Comparison of ENCODE assay signal across 22 cellular contexts in genomic region chr12:12011880-12012260, GRCh38. TPM values are rescaled to one million over a fixed set of nuclear protein-coding genes. Genes with fewer than 3 reads are reported as not detected.
A peak's percentile ranks its signal among the peaks of the same experiment; 100 is the strongest.
DNase-seq lines count a peak whose midpoint lies in the region; ATAC-seq, FAIRE-seq and TF ChIP-seq lines count a peak whose summit lies in the region.
"Had no signal": no experiment of that assay in that cellular context is flagged by ENCODE, and none has a peak within 500 bp of the region (broad histone marks: within the 10 kb centered on the region; RNA-seq: fewer than 3 reads in every experiment).

No MANE protein-coding gene starts in this region.

- peak overlapping the region in 3 of 8 donors; percentile 46 to 54 (median 48) for H3K4me3 Mint-ChIP-seq in CD4-positive, alpha-beta memory T cell
- H3K4me3 Mint-ChIP-seq in astrocyte (ENCODE audit: unreplicated experiment): no peak overlapping the region

- TF ChIP-seq CTCF in HL-60 (IDR thresholded peaks at IDR 0.05; ENCODE audit: insufficient read depth, low read length) (no peak), astrocyte (IDR thresholded peaks at IDR 0.05; ENCODE audit: insufficient read depth, low read depth, low read length) (no peak)

- intact Hi-C loops in CD4-positive, alpha-beta memory T cell (cut with micrococcal nuclease): loop anchor here (2.0 kb wide), 1 partner anchor 13 kb away; no protein-coding TSS in a partner anchor

- no peak overlapping the region for H2AFZ ChIP-seq in astrocyte (ENCODE audit: low read depth, low read length)

- no peak for ATAC-seq in GM21528 (IDR thresholded peaks at IDR 0.05; ENCODE audit: low FRiP score, unreplicated experiment)
- ATAC-seq in activated CD4-positive, CD25-positive, alpha-beta regulatory T cell treated with anti-CD3 and anti-CD28 coated beads, Interleukin-2, amount 50 U/mL, for 24 hours: no peak
- ATAC-seq: activated T-cell treated with anti-CD3 and anti-CD28 coated beads, Interleukin-2, amount 50 U/mL, for 4 hours had no signal

- H4K20me1 ChIP-seq in BLaER1 (no peaks in the 10 kb centered on the region), astrocyte (ENCODE audit: insufficient read depth, low read length) (no peaks in the 10 kb centered on the region)

- H3K79me2 ChIP-seq in astrocyte (ENCODE audit: insufficient read depth, low read length): no peaks in the 10 kb centered on the region

- no peak overlapping the region for H3K4me3 ChIP-seq in BLaER1
- no peak overlapping the region for H3K4me3 ChIP-seq in CD4-positive, alpha-beta memory T cell (ENCODE audit: low read length in 2 of 2)
- H3K4me3 ChIP-seq in HL-60 (replicated peaks; ENCODE audit: insufficient read depth, low read length): no peak overlapping the region
- no peak overlapping the region for H3K4me3 ChIP-seq in astrocyte (ENCODE audit: insufficient read depth, low read depth, low read length)
- H3K4me3 ChIP-seq: psoas muscle, skin epidermis had no signal

- H3K27me3 Mint-ChIP-seq in CD4-positive, alpha-beta memory T cell: no peaks in the 10 kb centered on the region
- peaks cover 3% of the 10 kb centered on the region for H3K27me3 Mint-ChIP-seq in astrocyte (ENCODE audit: low read depth, unreplicated experiment)

- no peak for DNase-seq in CD4-positive, alpha-beta memory T cell
- DNase-seq in HL-60 (ENCODE audit: low read depth in 1 of 2, low spot score in 1 of 2) (no peak), astrocyte (ENCODE audit: low read depth) (no peak), NCI-H510A (lab: John Stamatoyannopoulos, UW) (no peak), foreskin melanocyte (no peak)
- DNase-seq: activated CD4-positive, alpha-beta T cell treated with anti-CD3 and anti-CD28 coated beads for 4 hours; activated T-cell treated with anti-CD3 and anti-CD28 coated beads, Interleukin-2, amount 50 U/mL, for 4 hours; EL; foreskin fibroblast; MM.1S; NCI-H1694 treated with DMSO at 0.1 percent for 48 hours; NCI-H774; psoas muscle; T1000 had no signal

- no peak overlapping the region for H3K9ac ChIP-seq in BLaER1
- H3K9ac ChIP-seq in astrocyte (ENCODE audit: low read length): no peak overlapping the region

- H3K36me3 Mint-ChIP-seq in CD4-positive, alpha-beta memory T cell: peaks cover 0 to 4% of the 10 kb centered on the region in 2 donors
- no peaks in the 10 kb centered on the region for H3K36me3 Mint-ChIP-seq in astrocyte (ENCODE audit: low read depth, unreplicated experiment)

- H3K9me3 Mint-ChIP-seq in CD4-positive, alpha-beta memory T cell: peaks cover 0 to 2% (median 0%) of the 10 kb centered on the region in 8 donors
- no peaks in the 10 kb centered on the region for H3K9me3 Mint-ChIP-seq in astrocyte (ENCODE audit: unreplicated experiment)

- H3K4me2 ChIP-seq in BLaER1: peak overlapping the region; percentile 98
- no peak overlapping the region for H3K4me2 ChIP-seq in astrocyte (ENCODE audit: low read length)

- H3K4me1 ChIP-seq in BLaER1: peaks cover 77% of the 10 kb centered on the region
- H3K4me1 ChIP-seq in CD4-positive, alpha-beta memory T cell (ENCODE audit: insufficient read depth, low read length): peaks cover 76% of the 10 kb centered on the region
- peaks cover 46% of the 10 kb centered on the region for H3K4me1 ChIP-seq in astrocyte (ENCODE audit: insufficient read depth, low read length)

- H3K9me3 ChIP-seq in BLaER1 (no peaks in the 10 kb centered on the region), astrocyte (ENCODE audit: insufficient read depth, low read depth, low read length) (no peaks in the 10 kb centered on the region)
- H3K9me3 ChIP-seq in CD4-positive, alpha-beta memory T cell (ENCODE audit: control insufficient read depth in 1 of 2, low read length in 2 of 2): no peaks in the 10 kb centered on the region
- H3K9me3 ChIP-seq: psoas muscle had no signal

- CTCF ChIA-PET in CD4-positive, alpha-beta memory T cell (lab: Charles Lee; ENCODE audit: partially characterized antibody): interaction anchor here (1.8 to 5.5 kb wide), 4 partner anchors 10 to 32 kb away, joined by 4 to 87 read pairs (median 35); no protein-coding TSS in a partner anchor

- H3K36me3 ChIP-seq in BLaER1 (no peaks in the 10 kb centered on the region), astrocyte (ENCODE audit: insufficient read depth, low read length) (no peaks in the 10 kb centered on the region)
- H3K36me3 ChIP-seq in CD4-positive, alpha-beta memory T cell (ENCODE audit: insufficient read depth, low read length): no peaks in the 10 kb centered on the region

- H3K27me3 ChIP-seq in BLaER1: no peaks in the 10 kb centered on the region
- no peaks in the 10 kb centered on the region for H3K27me3 ChIP-seq in CD4-positive, alpha-beta memory T cell (ENCODE audit: insufficient read depth, low read length)
- no peaks in the 10 kb centered on the region for H3K27me3 ChIP-seq in HL-60 (ENCODE audit: insufficient read depth, poor library complexity, severe bottlenecking)
- no peaks in the 10 kb centered on the region for H3K27me3 ChIP-seq in astrocyte (ENCODE audit: insufficient read depth, low read length)

- POLR2A ChIA-PET in CD4-positive, alpha-beta memory T cell (lab: Charles Lee; ENCODE audit: partially characterized antibody): interaction anchor here (0.6 to 4.6 kb wide), 6 partner anchors 12 to 466 kb away, joined by 3 to 72 read pairs (median 20); no protein-coding TSS in a partner anchor

- H3K27ac ChIP-seq in BLaER1: no peak overlapping the region
- no peak overlapping the region for H3K27ac ChIP-seq in CD4-positive, alpha-beta memory T cell (ENCODE audit: low read depth, low read length)
- H3K27ac ChIP-seq in HL-60 (replicated peaks): peak overlapping the region; percentile 92
- H3K27ac ChIP-seq in astrocyte (ENCODE audit: low read depth, low read length): no peak overlapping the region
- H3K27ac ChIP-seq: psoas muscle had no signal

- peak overlapping the region; percentile 5 to 96 (median 78) for H3K27ac Mint-ChIP-seq in CD4-positive, alpha-beta memory T cell
- no peak overlapping the region for H3K27ac Mint-ChIP-seq in astrocyte (ENCODE audit: unreplicated experiment)

- H3K4me1 Mint-ChIP-seq in CD4-positive, alpha-beta memory T cell: peaks cover 63 to 94% (median 88%) of the 10 kb centered on the region in 4 donors
- peaks cover 39% of the 10 kb centered on the region for H3K4me1 Mint-ChIP-seq in astrocyte (ENCODE audit: low read depth, unreplicated experiment)

- peak; percentile 39 for FAIRE-seq in astrocyte (lab: Jason Lieb, UNC)
- FAIRE-seq: bronchial epithelial cell had no signal

RNA-seq across cellular contexts. Expression of gene BCL2L14, which starts 58.9 kb away (rescaled TPM):
- 1 to 10 TPM; 1.9 TPM for total RNA-seq in CD4-positive, alpha-beta memory T cell
- polyA plus RNA-seq in CD4-positive, alpha-beta memory T cell: 1 to 10 TPM in 1 of 2 donors, under 1 TPM in 1; 0.41 to 1.1 TPM
- not detected in 2 replicates for total RNA-seq in astrocyte
- total RNA-seq: bronchial epithelial cell, dermis microvascular lymphatic vessel endothelial cell, psoas muscle, SK-MEL-5 had no signal
- polyA plus RNA-seq: neural cell, psoas muscle had no signal
